Comparison of ENCODE assay signal across 8 cellular contexts in genomic region chr9:77648458-77649108, GRCh38. TPM values are rescaled to one million over a fixed set of nuclear protein-coding genes. Genes with fewer than 3 reads are reported as not detected.
DNase-seq lines count a peak whose midpoint lies in the region; ATAC-seq and TF ChIP-seq lines count a peak whose summit lies in the region.

No MANE protein-coding gene starts in this region.

- H3K36me3 ChIP-seq in ascending aorta (no peaks in the 10 kb centered on the region), skeletal muscle tissue (ENCODE audit: control insufficient read depth in 3 of 3, insufficient read depth in 3 of 3, low read length in 3 of 3) (no peaks in the 10 kb centered on the region)

- H3K9me3 ChIP-seq in AG04450 (ENCODE audit: control insufficient read depth, insufficient read depth, low read length) (peaks cover 8% of the 10 kb centered on the region; the same call in 1 of the 2 replicates), ascending aorta (no peaks in the 10 kb centered on the region), iPS-18c (ENCODE audit: control insufficient read depth, insufficient read depth, low read length) (no peaks in the 10 kb centered on the region), skeletal muscle tissue (ENCODE audit: control insufficient read depth in 3 of 3, low read length in 3 of 3) (no peaks in the 10 kb centered on the region)

- POLR2A ChIA-PET in AG04450 (lab: Yijun Ruan, JAX): no interaction called here

- ATAC-seq in HG03139 (IDR thresholded peaks at IDR 0.05; ENCODE audit: unreplicated experiment) (no peak), GM18909 (IDR thresholded peaks at IDR 0.05; ENCODE audit: poor library complexity, unreplicated experiment) (no peak)
- no peak for ATAC-seq in effector memory CD8-positive, alpha-beta T cell (replicated peaks)

- H3K4me3 Mint-ChIP-seq in effector memory CD8-positive, alpha-beta T cell: peak overlapping the region in 1 of 2 donors; percentile 5

- H3K36me3 Mint-ChIP-seq in effector memory CD8-positive, alpha-beta T cell (ENCODE audit: insufficient read depth): no peaks in the 10 kb centered on the region

- H3K4me1 ChIP-seq in ascending aorta: peaks cover 0 to 5% of the 10 kb centered on the region in 2 donors
- H3K4me1 ChIP-seq in skeletal muscle tissue (ENCODE audit: control insufficient read depth in 3 of 3, insufficient read depth in 3 of 3, low read length in 3 of 3): peaks cover 5 to 15% (median 11%) of the 10 kb centered on the region in 3 donors

- H3K27me3 Mint-ChIP-seq in effector memory CD8-positive, alpha-beta T cell: peaks cover 36 to 51% of the 10 kb centered on the region in 2 donors

- H3K27ac Mint-ChIP-seq in effector memory CD8-positive, alpha-beta T cell: no peak overlapping the region

- H3K9me3 Mint-ChIP-seq in effector memory CD8-positive, alpha-beta T cell: no peaks in the 10 kb centered on the region

- DNase-seq in AG04450 (ENCODE audit: low read depth, low spot score) (no peak), HuH-7.5 (ENCODE audit: low spot score) (peak; percentile 73), ascending aorta (ENCODE audit: low spot score in 2 of 2) (peak in 1 of 2 donors; percentile 69)
- DNase-seq in effector memory CD8-positive, alpha-beta T cell: no peak

- H3K4me3 ChIP-seq in AG04450 (ENCODE audit: low read depth, low read length) (peak overlapping the region; percentile 41), ascending aorta (peak overlapping the region; percentile 70 to 71), iPS-18c (ENCODE audit: insufficient read depth, low read depth, low read length) (peak overlapping the region; percentile 58), skeletal muscle tissue (ENCODE audit: low read length in 3 of 3) (peak overlapping the region; percentile 63 to 79 (median 74))

- CTCF ChIA-PET in AG04450 (lab: Charles Lee): interaction anchor here (1.2 to 2.5 kb wide), 3 partner anchors 10 to 191 kb away, joined by 3 to 8 read pairs (median 3); no protein-coding TSS in a partner anchor

- H3K9ac ChIP-seq in skeletal muscle tissue (ENCODE audit: low read depth in 1 of 3, low read length in 3 of 3): peak overlapping the region; percentile 47 to 73 (median 51)

- H3K27me3 ChIP-seq in AG04450 (ENCODE audit: control insufficient read depth, insufficient read depth, low read length) (peaks cover 44% of the 10 kb centered on the region), ascending aorta (no peaks in the 10 kb centered on the region), skeletal muscle tissue (ENCODE audit: control insufficient read depth in 3 of 3, insufficient read depth in 3 of 3, low read length in 3 of 3) (peaks cover 7 to 31% (median 24%) of the 10 kb centered on the region in 3 donors)

- intact Hi-C loops in ascending aorta (cut with DNase I): loop anchor here (5.0 to 10.0 kb wide), 2 partner anchors 184 to 384 kb away; partner anchors contain the start of gene GNAQ

- TF ChIP-seq CTCF in AG04450 (IDR thresholded peaks at IDR 0.05; ENCODE audit: low read depth, low read length) (no peak), ascending aorta (IDR thresholded peaks at IDR 0.05) (no peak)

- peaks cover 5 to 7% of the 10 kb centered on the region in 2 donors for H3K4me1 Mint-ChIP-seq in effector memory CD8-positive, alpha-beta T cell (ENCODE audit: low read depth in 2 of 2)

- H3K27ac ChIP-seq in AG04450 (ENCODE audit: low read depth, low read length): no peak overlapping the region
- H3K27ac ChIP-seq in ascending aorta: peak overlapping the region in 1 of 2 donors; percentile 37
- H3K27ac ChIP-seq in skeletal muscle tissue (ENCODE audit: low read depth, low read length): peak overlapping the region; percentile 33

RNA-seq across cellular contexts. Expression of gene GNA14, which starts 0.5 kb away (rescaled TPM):
- polyA plus RNA-seq in AG04450 (2011; rRNA removed): 0.10 and 0.11 TPM in 2 replicates
- polyA minus RNA-seq in AG04450 (2011; rRNA and poly(A)+ RNA removed): 0.09 and 0.13 TPM in 2 replicates
- total RNA-seq in ascending aorta (3.5 TPM), skeletal muscle tissue (3.7 TPM)
